In genomic region chr9:111525056-111525977, GRCh38 we compare ENCODE assay signal across 8 cellular contexts. TPM values are rescaled to one million over a fixed set of nuclear protein-coding genes. Genes with fewer than 3 reads are reported as not detected.
DNase-seq lines count a peak whose midpoint lies in the region; ATAC-seq and TF ChIP-seq lines count a peak whose summit lies in the region.

ZNF483 (plus strand) TSS chr9:111525179; CDS start chr9:111527396, 2,217 bp downstream.

- peaks cover 3% of the 10 kb centered on the region; the same call in 1 of the 2 replicates for H3K27me3 ChIP-seq in IMR-90 (ENCODE audit: control insufficient read depth, insufficient read depth, low read length)
- H3K27me3 ChIP-seq in neuron (ENCODE audit: insufficient read depth, low read length) = no peaks in the 10 kb centered on the region

- intact Hi-C loops in IMR-90 (cut with micrococcal nuclease) = loop anchor here (1.0 kb wide), 1 partner anchor 41 kb away; the partner anchor contains the start of gene ECPAS

- H3K9me1 ChIP-seq in IMR-90 (ENCODE audit: insufficient read depth, low read length) = no peaks in the 10 kb centered on the region

- 0 out of 2 replicates have a peak, but pooled peaks cover 2% of the 10 kb centered on the region for H3K9me3 ChIP-seq in IMR-90 (ENCODE audit: control insufficient read depth, insufficient read depth, low read length)
- peaks cover 13% of the 10 kb centered on the region for H3K9me3 ChIP-seq in neuron (ENCODE audit: low read length)

- H3K56ac ChIP-seq in IMR-90 (ENCODE audit: extremely low read depth, insufficient read depth, low read length) = no peak within 1 kb of the TSS

- in situ Hi-C loops in IMR-90 (cut with MboI; ENCODE audit: low sequenced_read_pairs) = no loop called here
- in situ Hi-C loops in SK-MEL-5 (cut with HindIII; ENCODE audit: low pct_unique_long_range_greater_than_20kb, low sequenced_read_pairs) = no loop called here

- H3K27ac Mint-ChIP-seq in activated naive CD8-positive, alpha-beta T cell = peak within 1 kb of the TSS; percentile 88

- H2BK20ac ChIP-seq in IMR-90 (ENCODE audit: low read depth, low read length) = no peak within 1 kb of the TSS

- H3K4me3 Mint-ChIP-seq in activated naive CD8-positive, alpha-beta T cell = peak within 1 kb of the TSS; percentile 95

- no TSS peak for BruUV-seq in IMR-90 (replicated peaks; lab: Mats Ljungman, UMichigan)

- H2AFZ ChIP-seq in IMR-90 (replicated peaks; ENCODE audit: low read length, poor library complexity) (peak within 1 kb of the TSS; percentile 98), neuron (ENCODE audit: low read depth, low read length) (peak within 1 kb of the TSS; percentile 96)

- CTCF ChIA-PET in IMR-90 (lab: Yijun Ruan, JAX) = no interaction called here

- no peaks in the 10 kb centered on the region for H4K20me1 ChIP-seq in IMR-90 (ENCODE audit: insufficient read depth, low read length)

- H3K18ac ChIP-seq in IMR-90 (ENCODE audit: low read depth, low read length) = no peak within 1 kb of the TSS

- POLR2A ChIA-PET in IMR-90 (lab: Charles Lee; ENCODE audit: unreplicated experiment) = no interaction called here

- no peak within 1 kb of the TSS for H2AK5ac ChIP-seq in IMR-90 (ENCODE audit: low read depth, low read length)

- H3K14ac ChIP-seq in IMR-90 (replicated peaks; ENCODE audit: low read depth, low read length) = peak within 1 kb of the TSS; percentile 14; the same call in 1 of the 2 replicates

- no peak for TF ChIP-seq POLR2A in IMR-90 (IDR thresholded peaks at IDR 0.05; ENCODE audit: low read depth, low read length)

- H3K4me1 ChIP-seq in IMR-90 (ENCODE audit: control insufficient read depth, insufficient read depth, low read length) = peaks cover 4% of the 10 kb centered on the region
- H3K4me1 ChIP-seq in neuron (ENCODE audit: insufficient read depth, low read length) = peaks cover 8% of the 10 kb centered on the region

- H2BK15ac ChIP-seq in IMR-90 (ENCODE audit: low read depth, low read length) = no peak within 1 kb of the TSS

- H3K4me2 ChIP-seq in IMR-90 (ENCODE audit: low read depth, low read length) = peak within 1 kb of the TSS; percentile 96

- no peak for TF ChIP-seq RAD21 in IMR-90 (IDR thresholded peaks at IDR 0.05; ENCODE audit: low read length)

- H3K4me3 ChIP-seq in IMR-90 (ENCODE audit: insufficient read depth, low read depth, low read length) (peak within 1 kb of the TSS; percentile 85), neuron (ENCODE audit: low read length) (peak within 1 kb of the TSS; percentile 82)

- peak; percentile 90 for DNase-seq in ELF-1 (ENCODE audit: low read depth, low spot score)
- peak; percentile 75 for DNase-seq in IMR-90
- DNase-seq in SK-MEL-5 (ENCODE audit: low read depth, low spot score) = peak; percentile 87
- DNase-seq in globus pallidus (ENCODE audit: low spot score) = peak; percentile 83
- DNase-seq in stimulated activated naive CD8-positive, alpha-beta T cell treated with anti-CD3 and anti-CD28 coated beads, Interleukin-15, Interleukin-2, amounts not matched to agents 100 U/mL and 50 U/mL, for 24 hours = peak; percentile 73

- peaks cover 26% of the 10 kb centered on the region for H3K4me1 Mint-ChIP-seq in activated naive CD8-positive, alpha-beta T cell (ENCODE audit: low read depth)

- no peak within 1 kb of the TSS for H3K4ac ChIP-seq in IMR-90 (ENCODE audit: low read depth, low read length)

- peak within 1 kb of the TSS; percentile 30; the same call in 1 of the 2 replicates for H4K5ac ChIP-seq in IMR-90 (ENCODE audit: low read depth, low read length)

- no peaks in the 10 kb centered on the region for H3K27me3 Mint-ChIP-seq in activated naive CD8-positive, alpha-beta T cell

- no peak for TF ChIP-seq CTCF in IMR-90 (conservative IDR thresholded peaks at IDR 0.05; ENCODE audit: low read depth, low read length)

- peaks cover 0 to 6% of the 10 kb centered on the region in 2 experiments; a peak in 1 of 4 replicates for H3K79me1 ChIP-seq in IMR-90 (ENCODE audit: low read depth in 1 of 2, low read length in 2 of 2)

- dilution Hi-C loops in IMR-90 (cut with HindIII; ENCODE audit: low sequenced_read_pairs, unreplicated experiment) = no loop called here

- ATAC-seq in IMR-90 (ENCODE audit: low read depth) = peak; percentile 93
- ATAC-seq in stimulated activated naive CD8-positive, alpha-beta T cell treated with anti-CD3 and anti-CD28 coated beads, Interleukin-15, Interleukin-2, amounts not matched to agents 100 U/mL and 50 U/mL, for 24 hours = peak; percentile 62
- no peak for ATAC-seq in HG02610 (IDR thresholded peaks at IDR 0.05; ENCODE audit: unreplicated experiment)

- H4K91ac ChIP-seq in IMR-90 (ENCODE audit: insufficient read depth, low read depth, low read length) = no peak within 1 kb of the TSS

- peak within 1 kb of the TSS in 1 of 2 experiments; percentile 61; a peak in 1 of 4 replicates for H4K8ac ChIP-seq in IMR-90 (ENCODE audit: low read depth in 2 of 2, low read length in 2 of 2)

- H3K23ac ChIP-seq in IMR-90 (ENCODE audit: low read depth, low read length) = peak within 1 kb of the TSS; percentile 76

- H2BK120ac ChIP-seq in IMR-90 (ENCODE audit: low read depth, low read length) = no peak within 1 kb of the TSS

- H3K9ac ChIP-seq in IMR-90 (ENCODE audit: low read depth, low read length) = peak within 1 kb of the TSS; percentile 29

- H2BK5ac ChIP-seq in IMR-90 (ENCODE audit: low read depth, low read length, poor library complexity, severe bottlenecking) = no peak within 1 kb of the TSS

- H3K9me3 Mint-ChIP-seq in activated naive CD8-positive, alpha-beta T cell (ENCODE audit: low read depth) = no peaks in the 10 kb centered on the region

- WGBS in IMR-90 (ENCODE audit: extremely low coverage in 2 of 2, insufficient read length in 1 of 2), 2 experiments = 4% methylated on average over 31 of the region's 66 CpGs; no CpG with 5 or more reads in 1 of the 2 experiments

- no peak within 1 kb of the TSS for H3K27ac ChIP-seq in IMR-90 (ENCODE audit: insufficient read depth, low read length)

- peaks cover 11% of the 10 kb centered on the region for H3K36me3 Mint-ChIP-seq in activated naive CD8-positive, alpha-beta T cell

- H3K36me3 ChIP-seq in IMR-90 (ENCODE audit: control insufficient read depth, insufficient read depth, low read length) (no peaks in the 10 kb centered on the region), neuron (ENCODE audit: insufficient read depth, low read length) (peaks cover 14% of the 10 kb centered on the region)

- H2AK9ac ChIP-seq in IMR-90 (replicated peaks; ENCODE audit: low read depth, low read length, poor library complexity) = peak within 1 kb of the TSS; percentile 63

TF ChIP-seq in IMR-90, 13 proteins besides CTCF, POLR2A, EP300 and RAD21:
- TF ChIP-seq USF2 (IDR thresholded peaks at IDR 0.05; ENCODE audit: low read depth, low read length) (no peak), FOS (IDR thresholded peaks at IDR 0.05; ENCODE audit: low read depth, low read length) (no peak), NFE2L2 (IDR thresholded peaks at IDR 0.05; ENCODE audit: low read depth, low read length) (no peak), RCOR1 (IDR thresholded peaks at IDR 0.05; ENCODE audit: insufficient replicate concordance, low read length) (no peak), CHD1 (IDR thresholded peaks at IDR 0.05; ENCODE audit: low read depth, low read length) (no peak), SMC3 (IDR thresholded peaks at IDR 0.05; ENCODE audit: low read depth, low read length) (no peak)

RNA-seq across cellular contexts. Expression of gene ZNF483, which starts in this region (rescaled TPM):
- 0.90 and 1.4 TPM in 2 replicates for total RNA-seq in IMR-90 (2012; rRNA removed)
- polyA plus RNA-seq in IMR-90 (2012; rRNA removed) = 0.10 and 0.11 TPM in 2 replicates
- polyA plus RNA-seq in IMR-90 (2012; cell fraction: cytosol; rRNA removed) = 0.02 and 0.03 TPM in 2 replicates
- polyA plus RNA-seq in IMR-90 (2012; cell fraction: nucleus; rRNA removed; ENCODE audit: low replicate concordance) = 0.03 and 0.83 TPM in 2 replicates
- 4.2 and 5.3 TPM in 2 replicates for total RNA-seq in SK-MEL-5 (2014; rRNA removed; shearing (Covaris generic))
- 1.2 and 2.8 TPM in 2 replicates for polyA plus RNA-seq in SK-MEL-5 (2015; cell fraction: cytosol; rRNA removed)
- polyA plus RNA-seq in SK-MEL-5 (2015; cell fraction: nucleus; rRNA removed) = 2.1 and 5.5 TPM in 2 replicates
